Comparison of ENCODE assay signal across 36 cellular contexts in the genomic region with DNA sequence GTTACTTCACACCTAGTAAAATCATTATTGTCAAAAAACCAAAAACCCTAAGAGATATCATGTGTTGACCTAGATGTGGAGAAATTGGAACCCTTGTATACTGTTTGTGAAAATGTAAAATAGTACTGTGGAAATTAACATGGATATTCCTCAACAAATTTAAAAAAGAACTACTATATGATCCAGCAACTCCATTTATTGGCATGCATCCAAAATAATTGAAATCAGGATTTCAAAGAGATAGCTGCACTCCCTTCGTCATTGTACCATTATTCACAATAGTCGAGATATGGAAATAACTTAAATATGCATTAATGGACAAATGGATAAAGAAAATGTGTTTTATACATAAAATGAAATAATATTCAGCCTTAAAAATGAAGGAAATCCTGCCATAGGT.
A peak's percentile ranks its signal among the peaks of the same experiment; 100 is the strongest.
DNase-seq lines count a peak whose midpoint lies in the region; ATAC-seq, FAIRE-seq and TF ChIP-seq lines count a peak whose summit lies in the region.
"Had no signal": no experiment of that assay in that cellular context is flagged by ENCODE, and none has a peak within 500 bp of the region (broad histone marks: within the 10 kb centered on the region; RNA-seq: fewer than 3 reads in every experiment).

No MANE protein-coding gene starts in this region.

- no TSS peak for BruUV-seq in K562 (replicated peaks; lab: Mats Ljungman, UMichigan)

- H3K4me1 Mint-ChIP-seq in progenitor cell of endocrine pancreas (ENCODE audit: low read depth) = peaks cover 8% of the 10 kb centered on the region
- H3K4me1 Mint-ChIP-seq: CD14-positive monocyte; CD8-positive, alpha-beta memory T cell had no signal

- in situ Hi-C loops in K562 (cut with MboI) = no loop called here

- H3K9ac ChIP-seq in BLaER1 (no peak overlapping the region), K562 (ENCODE audit: insufficient read depth in 1 of 2, low read depth in 2 of 2, low read length in 2 of 2) (no peak overlapping the region)

- peak overlapping the region; percentile 49; the same call in 1 of the 2 replicates for H3K4me2 ChIP-seq in BLaER1
- no peak overlapping the region for H3K4me2 ChIP-seq in K562 (ENCODE audit: insufficient read depth, low read length)
- H3K4me2 ChIP-seq: A549 had no signal

- H4K20me1 ChIP-seq in BLaER1 (no peaks in the 10 kb centered on the region), K562 (replicated peaks; ENCODE audit: control insufficient read depth, insufficient read depth, low read length) (no peaks in the 10 kb centered on the region)
- H4K20me1 ChIP-seq: BLaER1 treated with 17β-estradiol and CSF1 and Interleukin-3, amounts not matched to agents 10 nM and 100 nM had no signal

- no peaks in the 10 kb centered on the region for H3K27me3 ChIP-seq in BLaER1
- H3K27me3 ChIP-seq in K562 (ENCODE audit: control insufficient read depth in 2 of 2, insufficient read depth in 2 of 2, low read length in 2 of 2) = no peaks in the 10 kb centered on the region
- H3K27me3 ChIP-seq: BE2C; BLaER1 treated with 17β-estradiol and CSF1 and Interleukin-3, amounts not matched to agents 10 nM and 100 nM had no signal

- no peaks in the 10 kb centered on the region for H3K9me1 ChIP-seq in K562 (ENCODE audit: control insufficient read depth, insufficient read depth, low read length)

- H3K36me3 Mint-ChIP-seq in progenitor cell of endocrine pancreas (ENCODE audit: insufficient read depth) = peaks cover 8% of the 10 kb centered on the region
- H3K36me3 Mint-ChIP-seq: CD14-positive monocyte had no signal

- peaks cover 23% of the 10 kb centered on the region for H3K9me3 ChIP-seq in BLaER1
- H3K9me3 ChIP-seq in K562 (replicated peaks; ENCODE audit: control insufficient read depth, insufficient read depth, low read depth, low read length) = 0 out of 2 replicates have a peak, but pooled peaks cover 2% of the 10 kb centered on the region
- H3K9me3 ChIP-seq: A549, BE2C had no signal

- CTCF ChIA-PET in K562 (lab: Yijun Ruan, JAX; ENCODE audit: low intra/inter-chr PET ratio) = no interaction called here

- POLR2A ChIA-PET in K562 (lab: Yijun Ruan, JAX) = no interaction called here

- no peak for ATAC-seq in K562
- no peak for ATAC-seq in GM18873 (IDR thresholded peaks at IDR 0.05; ENCODE audit: low FRiP score, unreplicated experiment)
- no peak for ATAC-seq in HG02885 (IDR thresholded peaks at IDR 0.05; ENCODE audit: poor library complexity, unreplicated experiment)
- ATAC-seq: A549; CD8-positive, alpha-beta T cell had no signal

- TF ChIP-seq EP300 in Ishikawa (IDR thresholded peaks at IDR 0.05; ENCODE audit: borderline replicate concordance) = no peak
- TF ChIP-seq EP300 in K562 (IDR thresholded peaks at IDR 0.05; ENCODE audit: low read length) = no peak

- no peak for FAIRE-seq in K562 (lab: Jason Lieb, UNC)
- FAIRE-seq: A204.1, A549, D721Med had no signal

- 9% methylated on average over 2 of the region's 2 CpGs for WGBS in K562 (ENCODE audit: insufficient coverage, low coverage, missing lambda C conversion rate)

- H3K9me3 Mint-ChIP-seq in progenitor cell of endocrine pancreas (ENCODE audit: low read depth) = peaks cover 17% of the 10 kb centered on the region

- intact Hi-C loops in K562 (cut with micrococcal nuclease) = no loop called here

- TF ChIP-seq CTCF in K562 (IDR thresholded peaks at IDR 0.05 in 2 of 3, conservative IDR thresholded peaks at IDR 0.05 in 1 of 3; ENCODE audit: insufficient read depth in 2 of 3, low read depth in 1 of 3, low read length in 3 of 3) (no peak), progenitor cell of endocrine pancreas (IDR thresholded peaks at IDR 0.05; ENCODE audit: unreplicated experiment) (no peak)

- H3K27me3 Mint-ChIP-seq in progenitor cell of endocrine pancreas = no peaks in the 10 kb centered on the region
- H3K27me3 Mint-ChIP-seq: B cell; CD4-positive, alpha-beta memory T cell; CD4-positive, alpha-beta T cell; CD4-positive, CD25-positive, alpha-beta regulatory T cell; CD8-positive, alpha-beta memory T cell had no signal

- no peak overlapping the region for H2AFZ ChIP-seq in K562 (ENCODE audit: low read depth, low read length)

- H3K4me1 ChIP-seq in BLaER1 (peaks cover 31% of the 10 kb centered on the region), K562 (replicated peaks in 1 of 2; ENCODE audit: control insufficient read depth in 2 of 2, insufficient read depth in 2 of 2, low read length in 2 of 2) (0 out of 5 replicates have a peak, but pooled peaks cover 0 to 4% of the 10 kb centered on the region in 2 experiments)
- H3K4me1 ChIP-seq: BE2C had no signal

- H3K4me3 Mint-ChIP-seq in progenitor cell of endocrine pancreas (ENCODE audit: low read depth) = no peak overlapping the region
- H3K4me3 Mint-ChIP-seq: B cell; CD14-positive monocyte; CD4-positive, alpha-beta memory T cell; CD4-positive, alpha-beta T cell; CD4-positive, CD25-positive, alpha-beta regulatory T cell; CD8-positive, alpha-beta memory T cell; CD8-positive, alpha-beta T cell had no signal

- TF ChIP-seq POLR2A in K562 (conservative IDR thresholded peaks at IDR 0.05) = no peak

- no peaks in the 10 kb centered on the region for H3K79me2 ChIP-seq in K562 (ENCODE audit: control insufficient read depth, insufficient read depth, low read length)

- H3K27ac ChIP-seq in BLaER1 = no peak overlapping the region
- no peak overlapping the region for H3K27ac ChIP-seq in K562 (ENCODE audit: extremely low read depth, low read depth, low read length)
- H3K27ac ChIP-seq: 22Rv1, A549, C4-2B had no signal

- H3K27ac Mint-ChIP-seq in progenitor cell of endocrine pancreas = peak overlapping the region; percentile 45
- H3K27ac Mint-ChIP-seq: B cell; CD14-positive monocyte; CD4-positive, alpha-beta memory T cell; CD4-positive, alpha-beta T cell; CD4-positive, CD25-positive, alpha-beta regulatory T cell; CD8-positive, alpha-beta memory T cell; CD8-positive, alpha-beta T cell had no signal

- H3K4me3 ChIP-seq in BLaER1 (no peak overlapping the region), K562 (no peak overlapping the region)
- H3K4me3 ChIP-seq: A549 had no signal

- no peak for DNase-seq in K562 (ENCODE audit: extremely low read depth in 1 of 4, low spot score in 3 of 4)
- DNase-seq in progenitor cell of endocrine pancreas (ENCODE audit: low spot score, unreplicated experiment) = no peak
- no peak for DNase-seq in iPS-NIHi7 (ENCODE audit: extremely low spot score)
- DNase-seq in cerebellar cortex (ENCODE audit: low spot score) = no peak
- DNase-seq: 8988T; ACHN; AML-193; BE2C; C1 segment of cervical spinal cord; Caco-2; Calu3; CD4-positive, alpha-beta memory T cell; CD4-positive, alpha-beta T cell; CD4-positive, CD25-positive, alpha-beta regulatory T cell; CD8-positive, alpha-beta memory T cell; CD8-positive, alpha-beta T cell; COR-L47; DMS 273 treated with DMSO at 0.1 percent for 48 hours; DMS153; DMS53; DMS79; DMS79 treated with DMSO at 0.1 percent for 48 hours; DND-41; EL had no signal

- TF ChIP-seq RAD21 in Ishikawa (IDR thresholded peaks at IDR 0.05; ENCODE audit: low read depth) = no peak
- no peak for TF ChIP-seq RAD21 in K562 (CRISPR knock-in tag; conservative IDR thresholded peaks at IDR 0.05 in 1 of 2, IDR thresholded peaks at IDR 0.05 in 1 of 2)

- peaks cover 16% of the 10 kb centered on the region for H3K36me3 ChIP-seq in BLaER1
- no peaks in the 10 kb centered on the region for H3K36me3 ChIP-seq in K562 (ENCODE audit: control insufficient read depth, insufficient read depth, low read length)
- H3K36me3 ChIP-seq: BE2C had no signal

TF ChIP-seq in Ishikawa, 13 proteins besides CTCF, POLR2A, EP300 and RAD21 (continues in another document):
- TF ChIP-seq CREB1 (IDR thresholded peaks at IDR 0.05; ENCODE audit: low read depth) (no peak), NFIC (IDR thresholded peaks at IDR 0.05) (peak; percentile 21; the same call in 1 of the 2 replicates), TCF12 (IDR thresholded peaks at IDR 0.05; ENCODE audit: low read depth) (no peak)

TF ChIP-seq in K562, 482 proteins besides CTCF, POLR2A, EP300 and RAD21 (continues in another document):
- TF ChIP-seq GTF2E2 (tag; IDR thresholded peaks at IDR 0.05) (no peak), NFIC (IDR thresholded peaks at IDR 0.05) (peak; percentile 89), RFX5 (IDR thresholded peaks at IDR 0.05; ENCODE audit: low read depth, low read length) (no peak), NFIX (CRISPR knock-in tag; IDR thresholded peaks at IDR 0.05; ENCODE audit: low read depth) (peak; percentile 78), PHF8 (IDR thresholded peaks at IDR 0.05; ENCODE audit: borderline replicate concordance, low read length) (no peak), ZSCAN29 (IDR thresholded peaks at IDR 0.05) (no peak), MECOM (CRISPR knock-in tag; IDR thresholded peaks at IDR 0.05) (no peak)
- TF ChIP-seq, protein P1, sequence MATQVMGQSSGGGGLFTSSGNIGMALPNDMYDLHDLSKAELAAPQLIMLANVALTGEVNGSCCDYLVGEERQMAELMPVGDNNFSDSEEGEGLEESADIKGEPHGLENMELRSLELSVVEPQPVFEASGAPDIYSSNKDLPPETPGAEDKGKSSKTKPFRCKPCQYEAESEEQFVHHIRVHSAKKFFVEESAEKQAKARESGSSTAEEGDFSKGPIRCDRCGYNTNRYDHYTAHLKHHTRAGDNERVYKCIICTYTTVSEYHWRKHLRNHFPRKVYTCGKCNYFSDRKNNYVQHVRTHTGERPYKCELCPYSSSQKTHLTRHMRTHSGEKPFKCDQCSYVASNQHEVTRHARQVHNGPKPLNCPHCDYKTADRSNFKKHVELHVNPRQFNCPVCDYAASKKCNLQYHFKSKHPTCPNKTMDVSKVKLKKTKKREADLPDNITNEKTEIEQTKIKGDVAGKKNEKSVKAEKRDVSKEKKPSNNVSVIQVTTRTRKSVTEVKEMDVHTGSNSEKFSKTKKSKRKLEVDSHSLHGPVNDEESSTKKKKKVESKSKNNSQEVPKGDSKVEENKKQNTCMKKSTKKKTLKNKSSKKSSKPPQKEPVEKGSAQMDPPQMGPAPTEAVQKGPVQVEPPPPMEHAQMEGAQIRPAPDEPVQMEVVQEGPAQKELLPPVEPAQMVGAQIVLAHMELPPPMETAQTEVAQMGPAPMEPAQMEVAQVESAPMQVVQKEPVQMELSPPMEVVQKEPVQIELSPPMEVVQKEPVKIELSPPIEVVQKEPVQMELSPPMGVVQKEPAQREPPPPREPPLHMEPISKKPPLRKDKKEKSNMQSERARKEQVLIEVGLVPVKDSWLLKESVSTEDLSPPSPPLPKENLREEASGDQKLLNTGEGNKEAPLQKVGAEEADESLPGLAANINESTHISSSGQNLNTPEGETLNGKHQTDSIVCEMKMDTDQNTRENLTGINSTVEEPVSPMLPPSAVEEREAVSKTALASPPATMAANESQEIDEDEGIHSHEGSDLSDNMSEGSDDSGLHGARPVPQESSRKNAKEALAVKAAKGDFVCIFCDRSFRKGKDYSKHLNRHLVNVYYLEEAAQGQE (CRISPR knock-in tag; IDR thresholded peaks at IDR 0.05; ENCODE audit: low read depth) = no peak
